8 cellular contexts compared by ENCODE assay signal in the genomic region with DNA sequence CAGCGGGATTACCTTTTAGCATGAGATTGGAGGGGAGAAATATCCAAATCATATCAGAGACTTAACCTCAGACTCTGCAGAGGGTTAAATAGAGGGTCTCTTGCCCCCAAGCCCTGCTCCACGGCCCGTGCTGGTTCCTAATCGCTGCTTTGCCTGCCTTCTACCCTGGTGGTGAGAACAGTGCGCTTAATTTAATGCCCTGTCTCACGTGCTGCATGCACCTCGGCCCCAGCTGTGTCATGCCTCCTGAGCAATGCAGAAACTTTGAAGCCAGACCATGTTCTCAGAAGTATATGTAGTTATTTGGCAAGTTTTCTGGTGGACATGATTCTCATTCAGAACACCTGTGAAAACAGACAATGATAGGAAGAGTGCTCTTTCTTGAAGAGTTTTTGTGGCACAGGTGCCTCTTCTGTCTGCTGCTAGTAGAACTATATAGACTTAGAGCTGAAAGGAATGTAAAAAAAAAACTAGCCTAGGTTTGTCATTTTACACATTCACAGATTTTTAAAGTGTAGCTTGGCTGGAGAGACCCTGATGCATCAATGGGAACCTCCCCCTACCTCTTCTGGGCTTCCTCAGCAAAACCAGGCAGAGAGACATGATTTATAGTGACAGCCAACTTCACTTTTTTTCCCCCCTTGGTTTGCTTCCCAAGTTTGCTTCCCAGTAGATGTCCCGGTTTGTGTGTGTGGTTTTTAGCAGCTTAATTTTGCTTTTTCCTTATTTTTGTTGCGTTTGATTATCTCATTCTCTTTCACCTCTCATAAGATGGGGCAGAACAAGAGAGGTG.
DNase-seq lines count a peak whose midpoint lies in the region; ATAC-seq and FAIRE-seq lines count a peak whose summit lies in the region.

No MANE protein-coding gene starts in this region.

- peaks cover 35% of the 10 kb centered on the region for H3K36me3 Mint-ChIP-seq in activated naive CD4-positive, alpha-beta T cell treated with anti-CD3 and anti-CD28 coated beads, Interleukin-2, amount 10 ng/mL, durations not matched to agents 7 days and 5 days

- peak; percentile 27 for ATAC-seq in HG02884 (IDR thresholded peaks at IDR 0.05; ENCODE audit: unreplicated experiment)

- DNase-seq in AG08396 (ENCODE audit: low spot score) (peak; percentile 26), GM18507 (ENCODE audit: extremely low spot score, insufficient read length, low read depth) (no peak), OCI-M1 (lab: John Stamatoyannopoulos, UW) (peak; percentile 43), kidney tubule cell (ENCODE audit: low spot score) (peak; percentile 55), COLO829 (ENCODE audit: low spot score) (no peak)
- DNase-seq in activated naive CD4-positive, alpha-beta T cell treated with anti-CD3 and anti-CD28 coated beads, Interleukin-2, amount 10 ng/mL, durations not matched to agents 7 days and 5 days, result peak; percentile 64
- peak; percentile 70 for DNase-seq in stimulated activated CD8-positive, alpha-beta memory T cell treated with anti-CD3 and anti-CD28 coated beads, Interleukin-4, amount 100 ng/mL, for 48 hours

- H3K9me3 Mint-ChIP-seq in activated naive CD4-positive, alpha-beta T cell treated with anti-CD3 and anti-CD28 coated beads, Interleukin-2, amount 10 ng/mL, durations not matched to agents 7 days and 5 days, result no peaks in the 10 kb centered on the region

- CTCF ChIA-PET in activated naive CD4-positive, alpha-beta T cell treated with anti-CD3 and anti-CD28 coated beads, Interleukin-2, amount 10 ng/mL, durations not matched to agents 7 days and 5 days (lab: Charles Lee), result interaction anchor here (1.0 to 4.8 kb wide), 5 partner anchors 9 to 314 kb away, joined by 3 to 24 read pairs (median 3); no protein-coding TSS in a partner anchor

- H3K27me3 Mint-ChIP-seq in activated naive CD4-positive, alpha-beta T cell treated with anti-CD3 and anti-CD28 coated beads, Interleukin-2, amount 10 ng/mL, durations not matched to agents 7 days and 5 days, result no peaks in the 10 kb centered on the region

- FAIRE-seq in GM18507 (lab: Jason Lieb, UNC), result peak; percentile 75

- H3K4me1 Mint-ChIP-seq in activated naive CD4-positive, alpha-beta T cell treated with anti-CD3 and anti-CD28 coated beads, Interleukin-2, amount 10 ng/mL, durations not matched to agents 7 days and 5 days, result peaks cover 76% of the 10 kb centered on the region

- H3K27ac Mint-ChIP-seq in activated naive CD4-positive, alpha-beta T cell treated with anti-CD3 and anti-CD28 coated beads, Interleukin-2, amount 10 ng/mL, durations not matched to agents 7 days and 5 days, result peak overlapping the region; percentile 96

- H3K4me3 Mint-ChIP-seq in activated naive CD4-positive, alpha-beta T cell treated with anti-CD3 and anti-CD28 coated beads, Interleukin-2, amount 10 ng/mL, durations not matched to agents 7 days and 5 days, result peak overlapping the region; percentile 79

Comparison
In these comparisons a context has a peak if more than half of its experiments do, and no peak if none do; other contexts are left out.
1. DNase-seq: peak in AG08396 (single experiment), OCI-M1 (single experiment), activated naive CD4-positive, alpha-beta T cell treated with anti-CD3 and anti-CD28 coated beads, Interleukin-2, amount 10 ng/mL, durations not matched to agents 7 days and 5 days (single experiment), kidney tubule cell (single experiment) and stimulated activated CD8-positive, alpha-beta memory T cell treated with anti-CD3 and anti-CD28 coated beads, Interleukin-4, amount 100 ng/mL, for 48 hours (single experiment); none in GM18507 (single experiment) and COLO829 (single experiment).